8 cellular contexts compared by ENCODE assay signal in genomic region chr17:76353004-76353598, GRCh38. TPM values are rescaled to one million over a fixed set of nuclear protein-coding genes. Genes with fewer than 3 reads are reported as not detected.
DNase-seq lines count a peak whose midpoint lies in the region; ATAC-seq and TF ChIP-seq lines count a peak whose summit lies in the region.

No MANE protein-coding gene starts in this region.

- H3K27ac ChIP-seq in DOHH2 (ENCODE audit: low read depth, low read length) (peak overlapping the region; percentile 76), HUES6 (ENCODE audit: low read depth, low read length) (no peak overlapping the region), prostate gland (peak overlapping the region; percentile 81 to 89)

- under 1% methylated on average over 28 of the region's 51 CpGs for WGBS in prostate gland

- H3K9me3 Mint-ChIP-seq in activated T-helper 1 cell treated with anti-CD3 and anti-CD28 coated beads, Interleukin-12 subunit alpha, Interleukin-12 subunit beta, Interleukin-2, Interleukin-4 antibody, amounts not matched to agents 30 ng/mL and 10 ng/mL and 1 ng/mL, durations not matched to agents 14 hours and 24 hours and 36 hours, result no peaks in the 10 kb centered on the region

- H3K4me2 ChIP-seq in DOHH2 (ENCODE audit: low read length), result peak overlapping the region; percentile 95

- TF ChIP-seq CTCF in DOHH2 (IDR thresholded peaks at IDR 0.05; ENCODE audit: low read depth, low read length, poor library complexity, severe bottlenecking) (no peak), GM20000 (IDR thresholded peaks at IDR 0.05; ENCODE audit: extremely low read depth, missing control alignments) (no peak), prostate gland (IDR thresholded peaks at IDR 0.05) (no peak)

- H3K4me3 ChIP-seq in DOHH2 (ENCODE audit: low read length) (peak overlapping the region; percentile 98), HUES6 (ENCODE audit: low read depth, low read length) (peak overlapping the region; percentile 91), prostate gland (peak overlapping the region; percentile 76 to 96)

- no peaks in the 10 kb centered on the region for H4K20me1 ChIP-seq in DOHH2 (ENCODE audit: control insufficient read depth, insufficient read depth, low read depth, low read length)

- H3K9ac ChIP-seq in HUES6 (ENCODE audit: low read length), result peak overlapping the region; percentile 100

- H3K4me1 ChIP-seq in DOHH2 (ENCODE audit: control insufficient read depth, low read length) (peaks cover 31% of the 10 kb centered on the region), HUES6 (ENCODE audit: control insufficient read depth, insufficient read depth, low read length) (peaks cover 10% of the 10 kb centered on the region; the same call in 1 of the 2 replicates), prostate gland (replicated peaks) (no peaks in the 10 kb centered on the region)

- H3K36me3 ChIP-seq in DOHH2 (ENCODE audit: control insufficient read depth, low read length) (no peaks in the 10 kb centered on the region), HUES6 (ENCODE audit: control insufficient read depth, insufficient read depth, low read length) (no peaks in the 10 kb centered on the region), prostate gland (no peaks in the 10 kb centered on the region)

- H3K27me3 ChIP-seq in DOHH2 (ENCODE audit: control insufficient read depth, low read length) (no peaks in the 10 kb centered on the region), HUES6 (ENCODE audit: control insufficient read depth, insufficient read depth, low read length) (no peaks in the 10 kb centered on the region; the same call in 1 of the 2 replicates), prostate gland (replicated peaks; ENCODE audit: insufficient read depth) (no peaks in the 10 kb centered on the region)

- peaks cover 28% of the 10 kb centered on the region for H3K4me1 Mint-ChIP-seq in activated T-helper 1 cell treated with anti-CD3 and anti-CD28 coated beads, Interleukin-12 subunit alpha, Interleukin-12 subunit beta, Interleukin-2, Interleukin-4 antibody, amounts not matched to agents 30 ng/mL and 10 ng/mL and 1 ng/mL, durations not matched to agents 14 hours and 24 hours and 36 hours (ENCODE audit: low read depth)

- peaks cover 3% of the 10 kb centered on the region for H3K27me3 Mint-ChIP-seq in activated T-helper 1 cell treated with anti-CD3 and anti-CD28 coated beads, Interleukin-12 subunit alpha, Interleukin-12 subunit beta, Interleukin-2, Interleukin-4 antibody, amounts not matched to agents 30 ng/mL and 10 ng/mL and 1 ng/mL, durations not matched to agents 14 hours and 24 hours and 36 hours (ENCODE audit: insufficient read depth)

- intact Hi-C loops in activated T-helper 1 cell treated with anti-CD3 and anti-CD28 coated beads, Interleukin-12 subunit alpha, Interleukin-12 subunit beta, Interleukin-2, Interleukin-4 antibody, amounts not matched to agents 30 ng/mL and 10 ng/mL and 1 ng/mL, durations not matched to agents 14 hours and 24 hours and 36 hours (cut with micrococcal nuclease), result loop anchor here (5.0 to 10.0 kb wide), 2 partner anchors 152 to 204 kb away; partner anchors contain the start of gene RHBDF2
- intact Hi-C loops in Right ventricle myocardium superior (cut with DNase I) (no loop called here), prostate gland (cut with DNase I) (no loop called here)

- DNase-seq in GM20000 (ENCODE audit: low spot score) (peak; percentile 67), Right ventricle myocardium superior (peak; percentile 53), prostate gland (ENCODE audit: low spot score) (peak; percentile 10), ecto neural progenitor cell (ENCODE audit: low spot score) (no peak), occipital lobe (lab: John Stamatoyannopoulos, UW) (no peak)
- DNase-seq in activated T-helper 1 cell treated with anti-CD3 and anti-CD28 coated beads, Interleukin-12 subunit alpha, Interleukin-12 subunit beta, Interleukin-2, Interleukin-4 antibody, amounts not matched to agents 30 ng/mL and 10 ng/mL and 1 ng/mL, durations not matched to agents 14 hours and 24 hours and 36 hours (ENCODE audit: low spot score), result peak; percentile 19

- TF ChIP-seq POLR2A in prostate gland (IDR thresholded peaks at IDR 0.05), result no peak

- H3K79me2 ChIP-seq in DOHH2 (ENCODE audit: control insufficient read depth, low read length), result peaks cover 24% of the 10 kb centered on the region

- H3K9me3 ChIP-seq in DOHH2 (ENCODE audit: control insufficient read depth, insufficient read depth, low read length), result no peaks in the 10 kb centered on the region
- H3K9me3 ChIP-seq in HUES6 (ENCODE audit: control insufficient read depth, insufficient read depth, low read depth, low read length), result no peaks in the 10 kb centered on the region
- H3K9me3 ChIP-seq in prostate gland, result no peaks in the 10 kb centered on the region

- peaks cover 3% of the 10 kb centered on the region for H3F3A ChIP-seq in DOHH2 (ENCODE audit: control insufficient read depth, insufficient read depth)

- peak overlapping the region; percentile 99 for H3K27ac Mint-ChIP-seq in activated T-helper 1 cell treated with anti-CD3 and anti-CD28 coated beads, Interleukin-12 subunit alpha, Interleukin-12 subunit beta, Interleukin-2, Interleukin-4 antibody, amounts not matched to agents 30 ng/mL and 10 ng/mL and 1 ng/mL, durations not matched to agents 14 hours and 24 hours and 36 hours

- peak overlapping the region; percentile 93 for H3K4me3 Mint-ChIP-seq in activated T-helper 1 cell treated with anti-CD3 and anti-CD28 coated beads, Interleukin-12 subunit alpha, Interleukin-12 subunit beta, Interleukin-2, Interleukin-4 antibody, amounts not matched to agents 30 ng/mL and 10 ng/mL and 1 ng/mL, durations not matched to agents 14 hours and 24 hours and 36 hours

- H3K9me2 ChIP-seq in DOHH2 (replicated peaks; ENCODE audit: control insufficient read depth, low read length), result no peaks in the 10 kb centered on the region

- no peaks in the 10 kb centered on the region for H3K36me3 Mint-ChIP-seq in activated T-helper 1 cell treated with anti-CD3 and anti-CD28 coated beads, Interleukin-12 subunit alpha, Interleukin-12 subunit beta, Interleukin-2, Interleukin-4 antibody, amounts not matched to agents 30 ng/mL and 10 ng/mL and 1 ng/mL, durations not matched to agents 14 hours and 24 hours and 36 hours (ENCODE audit: low read depth)

- peak; percentile 33 for ATAC-seq in Right ventricle myocardium superior (ENCODE audit: poor library complexity)

RNA-seq across cellular contexts. Expression of gene PRPSAP1, which starts 0.6 kb away (rescaled TPM):
- 41.2 and 44.0 TPM in 2 replicates for total RNA-seq in activated T-helper 1 cell treated with anti-CD3 and anti-CD28 coated beads, Interleukin-12 subunit alpha, Interleukin-12 subunit beta, Interleukin-2, Interleukin-4 antibody, amounts not matched to agents 30 ng/mL and 10 ng/mL and 1 ng/mL, durations not matched to agents 14 hours and 24 hours and 36 hours
- total RNA-seq in Right ventricle myocardium superior (31.9 TPM), prostate gland (100 to 1,000 TPM in 1 of 2 donors, 10 to 100 TPM in 1; 51.5 to 115 TPM), occipital lobe (44.6 TPM)

RNA-seq across cellular contexts. Expression of gene SPHK1, which starts 31.3 kb away (rescaled TPM):
- 16.5 and 17.8 TPM in 2 replicates for total RNA-seq in activated T-helper 1 cell treated with anti-CD3 and anti-CD28 coated beads, Interleukin-12 subunit alpha, Interleukin-12 subunit beta, Interleukin-2, Interleukin-4 antibody, amounts not matched to agents 30 ng/mL and 10 ng/mL and 1 ng/mL, durations not matched to agents 14 hours and 24 hours and 36 hours
- total RNA-seq in Right ventricle myocardium superior (2.0 TPM), prostate gland (10 to 100 TPM in 1 of 2 donors, 1 to 10 TPM in 1; 6.6 to 34.1 TPM), occipital lobe (0.78 TPM)

RNA-seq across cellular contexts. Expression of gene QRICH2, which starts 45.0 kb away (rescaled TPM):
- total RNA-seq in activated T-helper 1 cell treated with anti-CD3 and anti-CD28 coated beads, Interleukin-12 subunit alpha, Interleukin-12 subunit beta, Interleukin-2, Interleukin-4 antibody, amounts not matched to agents 30 ng/mL and 10 ng/mL and 1 ng/mL, durations not matched to agents 14 hours and 24 hours and 36 hours, result 2.7 and 3.3 TPM in 2 replicates
- total RNA-seq in Right ventricle myocardium superior (2.6 TPM), prostate gland (1 to 10 TPM; 3.1 to 9.8 TPM), occipital lobe (6.1 TPM)

Comparison
In these comparisons a context has a peak if more than half of its experiments do, and no peak if none do; other contexts are left out.
1. DNase-seq: peak in GM20000 (single experiment), activated T-helper 1 cell treated with anti-CD3 and anti-CD28 coated beads, Interleukin-12 subunit alpha, Interleukin-12 subunit beta, Interleukin-2, Interleukin-4 antibody, amounts not matched to agents 30 ng/mL and 10 ng/mL and 1 ng/mL, durations not matched to agents 14 hours and 24 hours and 36 hours (single experiment), Right ventricle myocardium superior (single experiment) and prostate gland (single experiment); none in ecto neural progenitor cell (single experiment) and occipital lobe (single experiment).
2. Peak in every context shown above with its lines, with median percentiles within 50 percentile points of each other: H3K4me3 ChIP-seq.